18 cellular contexts compared by ENCODE assay signal in the genomic region with DNA sequence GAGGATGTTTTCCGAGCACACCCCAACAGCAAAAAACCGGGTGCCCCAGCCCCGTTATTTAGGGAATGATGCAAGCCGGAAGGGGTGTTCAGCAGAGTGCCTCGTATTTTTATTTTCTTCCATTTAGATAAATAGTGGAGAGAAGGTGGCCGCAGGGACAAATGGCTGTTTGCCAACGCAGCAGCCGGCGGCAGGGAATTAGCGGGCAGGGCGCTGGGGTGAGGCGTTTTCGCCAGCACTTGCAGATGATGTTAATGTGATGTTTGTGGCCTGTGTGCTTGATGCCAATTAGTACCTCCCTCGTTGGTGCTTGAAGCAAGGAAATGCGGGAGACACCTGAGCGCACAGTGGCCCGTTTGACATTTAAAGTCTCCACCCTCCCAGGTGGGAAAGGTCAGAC. TPM values are rescaled to one million over a fixed set of nuclear protein-coding genes. Genes with fewer than 3 reads are reported as not detected.
A peak's percentile ranks its signal among the peaks of the same experiment; 100 is the strongest.
DNase-seq lines count a peak whose midpoint lies in the region; ATAC-seq and TF ChIP-seq lines count a peak whose summit lies in the region.
"Had no signal": no experiment of that assay in that cellular context is flagged by ENCODE, and none has a peak within 500 bp of the region (broad histone marks: within the 10 kb centered on the region; RNA-seq: fewer than 3 reads in every experiment).

No MANE protein-coding gene starts in this region.

- no peak for TF ChIP-seq CTCF in nephron progenitor cell (IDR thresholded peaks at IDR 0.05)

- H3K4me3 Mint-ChIP-seq in nephron progenitor cell: no peak overlapping the region
- H3K4me3 Mint-ChIP-seq in T-cell: no peak overlapping the region
- H3K4me3 Mint-ChIP-seq: activated CD4-positive, alpha-beta memory T cell treated with anti-CD3 and anti-CD28 coated beads, Interleukin-2, amount 10 ng/mL, durations not matched to agents 7 days and 5 days; CD14-positive monocyte had no signal

- H3K36me3 ChIP-seq in SJCRH30: no peaks in the 10 kb centered on the region
- H3K36me3 ChIP-seq: upper lobe of right lung had no signal

- H3K27ac Mint-ChIP-seq in nephron progenitor cell (peak overlapping the region; percentile 75), T-cell (peak overlapping the region in 1 of 2 donors; percentile 61)
- H3K27ac Mint-ChIP-seq: activated CD4-positive, alpha-beta memory T cell treated with anti-CD3 and anti-CD28 coated beads, Interleukin-2, amount 10 ng/mL, durations not matched to agents 7 days and 5 days; activated T-helper 2 cell treated with anti-CD3 and anti-CD28 coated beads, Interferon-gamma antibody, Interleukin-2, Interleukin-4, amounts not matched to agents 10 μg/mL and 5 μg/mL and 100 μg/mL, durations not matched to agents 14 hours and 24 hours and 36 hours had no signal

- DNase-seq in NCI-H82 (lab: John Stamatoyannopoulos, UW) (peak; percentile 7), NCI-H82 treated with DMSO at 0.1 percent for 48 hours (lab: John Stamatoyannopoulos, UW; ENCODE audit: unreplicated experiment) (no peak), NCI-H1417 treated with DMSO at 0.1 percent for 48 hours (lab: John Stamatoyannopoulos, UW) (peak; percentile 65), SJCRH30 (peak; percentile 17 to 34), nephron progenitor cell (no peak), GM19240 (ENCODE audit: insufficient read length, low spot score) (no peak), T-cell (no peak), caudate nucleus (lab: John Stamatoyannopoulos, UW) (no peak)
- DNase-seq: activated CD4-positive, alpha-beta memory T cell treated with anti-CD3 and anti-CD28 coated beads, Interleukin-2, amount 10 ng/mL, durations not matched to agents 7 days and 5 days; head of caudate nucleus; occipital lobe; Right ventricle myocardium superior; stimulated activated naive CD8-positive, alpha-beta T cell treated with anti-CD3 and anti-CD28 coated beads, Interleukin-15, Interleukin-2, amounts not matched to agents 100 U/mL and 50 U/mL, for 24 hours; T-helper 1 cell; upper lobe of right lung had no signal

- H3K4me3 ChIP-seq in SJCRH30: no peak overlapping the region
- H3K4me3 ChIP-seq: upper lobe of right lung had no signal

- H3K9me3 Mint-ChIP-seq in nephron progenitor cell (no peaks in the 10 kb centered on the region), T-cell (no peaks in the 10 kb centered on the region)
- H3K9me3 Mint-ChIP-seq: activated CD4-positive, alpha-beta memory T cell treated with anti-CD3 and anti-CD28 coated beads, Interleukin-2, amount 10 ng/mL, durations not matched to agents 7 days and 5 days; activated T-helper 2 cell treated with anti-CD3 and anti-CD28 coated beads, Interferon-gamma antibody, Interleukin-2, Interleukin-4, amounts not matched to agents 10 μg/mL and 5 μg/mL and 100 μg/mL, durations not matched to agents 14 hours and 24 hours and 36 hours; CD14-positive monocyte had no signal

- H3K27me3 ChIP-seq in SJCRH30: no peaks in the 10 kb centered on the region
- H3K27me3 ChIP-seq: upper lobe of right lung had no signal

- H3K9me3 ChIP-seq in SJCRH30 (replicated peaks): no peaks in the 10 kb centered on the region
- H3K9me3 ChIP-seq: upper lobe of right lung had no signal

- peaks cover 2% of the 10 kb centered on the region for H3K36me3 Mint-ChIP-seq in nephron progenitor cell (ENCODE audit: low read depth)
- H3K36me3 Mint-ChIP-seq in T-cell: peaks cover 19% of the 10 kb centered on the region

- H3K27ac ChIP-seq in SJCRH30: no peak overlapping the region
- no peak overlapping the region for H3K27ac ChIP-seq in caudate nucleus (ENCODE audit: low read depth, low read length)
- H3K27ac ChIP-seq: upper lobe of right lung, VCaP had no signal

- no peak for ATAC-seq in T-cell (replicated peaks in 1 of 4)
- ATAC-seq: stimulated activated naive CD8-positive, alpha-beta T cell treated with anti-CD3 and anti-CD28 coated beads, Interleukin-15, Interleukin-2, amounts not matched to agents 100 U/mL and 50 U/mL, for 24 hours; upper lobe of right lung had no signal

- POLR2A ChIA-PET in T-cell (lab: Charles Lee): interaction anchor here in 1 of 2 donors (0.6 kb wide), 1 partner anchor 18 kb away, joined by 4 read pairs; no protein-coding TSS in a partner anchor

- H3K27me3 Mint-ChIP-seq in nephron progenitor cell (ENCODE audit: low read depth, poor library complexity) (no peaks in the 10 kb centered on the region), T-cell (no peaks in the 10 kb centered on the region)
- H3K27me3 Mint-ChIP-seq: activated CD4-positive, alpha-beta memory T cell treated with anti-CD3 and anti-CD28 coated beads, Interleukin-2, amount 10 ng/mL, durations not matched to agents 7 days and 5 days had no signal

- CTCF ChIA-PET in T-cell (lab: Charles Lee): no interaction called here

- peaks cover 15% of the 10 kb centered on the region for H3K4me1 ChIP-seq in SJCRH30
- H3K4me1 ChIP-seq: upper lobe of right lung had no signal

- peaks cover 48% of the 10 kb centered on the region for H3K4me1 Mint-ChIP-seq in nephron progenitor cell
- peaks cover 44 to 50% (median 48%) of the 10 kb centered on the region in 3 donors for H3K4me1 Mint-ChIP-seq in T-cell

RNA-seq across cellular contexts. Expression of a gene that starts 38.9 kb away (rescaled TPM):
- total RNA-seq in SJCRH30 (2014; rRNA removed; shearing (Covaris generic)): 4.9 and 5.7 TPM in 2 replicates
- total RNA-seq in T-cell: 100 to 1,000 TPM in 1 of 5 donors, 10 to 100 TPM in 4; 58.1 to 108 (median 66.0) TPM

Comparison
In these comparisons a context has a peak if more than half of its experiments do, and no peak if none do; other contexts are left out.
1. DNase-seq: peak in NCI-H82 (single experiment), NCI-H1417 treated with DMSO at 0.1 percent for 48 hours (single experiment) and SJCRH30 (2 of 2); none in NCI-H82 treated with DMSO at 0.1 percent for 48 hours (single experiment), nephron progenitor cell (single experiment), GM19240 (single experiment), T-cell (0 of 34) and caudate nucleus (0 of 61).